In genomic region chr11:3164138-3164539, GRCh38 we compare ENCODE assay signal across 8 cellular contexts. TPM values are rescaled to one million over a fixed set of nuclear protein-coding genes. Genes with fewer than 3 reads are reported as not detected.
DNase-seq lines count a peak whose midpoint lies in the region; ATAC-seq, FAIRE-seq and TF ChIP-seq lines count a peak whose summit lies in the region.

No MANE protein-coding gene starts in this region.

- no peak for FAIRE-seq in small intestine (lab: Jason Lieb, UNC)

- H3K4me1 Mint-ChIP-seq in activated T-helper 2 cell treated with anti-CD3 and anti-CD28 coated beads, Interferon-gamma antibody, Interleukin-2, Interleukin-4, amounts not matched to agents 10 μg/mL and 5 μg/mL and 100 μg/mL, durations not matched to agents 14 hours and 24 hours and 36 hours (ENCODE audit: low read depth) = peaks cover 6% of the 10 kb centered on the region

- intact Hi-C loops in activated T-helper 2 cell treated with anti-CD3 and anti-CD28 coated beads, Interferon-gamma antibody, Interleukin-2, Interleukin-4, amounts not matched to agents 10 μg/mL and 5 μg/mL and 100 μg/mL, durations not matched to agents 14 hours and 24 hours and 36 hours (cut with micrococcal nuclease) = no loop called here

- no peak for ATAC-seq in GM18519 (IDR thresholded peaks at IDR 0.05; ENCODE audit: low FRiP score, unreplicated experiment)

- H3K4me3 Mint-ChIP-seq in activated T-helper 2 cell treated with anti-CD3 and anti-CD28 coated beads, Interferon-gamma antibody, Interleukin-2, Interleukin-4, amounts not matched to agents 10 μg/mL and 5 μg/mL and 100 μg/mL, durations not matched to agents 14 hours and 24 hours and 36 hours (ENCODE audit: low read depth) = peak overlapping the region; percentile 41

- no peaks in the 10 kb centered on the region for H3K9me3 ChIP-seq in hepatocyte (ENCODE audit: low read depth)
- no peaks in the 10 kb centered on the region for H3K9me3 ChIP-seq in small intestine (ENCODE audit: control insufficient read depth, low read depth)

- peaks cover 60% of the 10 kb centered on the region for H3K27me3 Mint-ChIP-seq in activated T-helper 2 cell treated with anti-CD3 and anti-CD28 coated beads, Interferon-gamma antibody, Interleukin-2, Interleukin-4, amounts not matched to agents 10 μg/mL and 5 μg/mL and 100 μg/mL, durations not matched to agents 14 hours and 24 hours and 36 hours (ENCODE audit: low read depth)

- H2AFZ ChIP-seq in hepatocyte = no peak overlapping the region

- H4K20me1 ChIP-seq in hepatocyte (ENCODE audit: insufficient read depth, poor library complexity, severe bottlenecking) = peaks cover 13% of the 10 kb centered on the region

- H3K9me3 Mint-ChIP-seq in activated T-helper 2 cell treated with anti-CD3 and anti-CD28 coated beads, Interferon-gamma antibody, Interleukin-2, Interleukin-4, amounts not matched to agents 10 μg/mL and 5 μg/mL and 100 μg/mL, durations not matched to agents 14 hours and 24 hours and 36 hours = no peaks in the 10 kb centered on the region

- H3K27ac ChIP-seq in HL-60 (replicated peaks) (peak overlapping the region; percentile 82), hepatocyte (no peak overlapping the region), small intestine (ENCODE audit: low read depth in 1 of 2, low read length in 1 of 2) (no peak overlapping the region)

- no peaks in the 10 kb centered on the region for H3K9me2 ChIP-seq in hepatocyte (replicated peaks; ENCODE audit: insufficient read depth)

- peak overlapping the region; percentile 94 for H3K4me2 ChIP-seq in hepatocyte

- H3K27me3 ChIP-seq in HL-60 (ENCODE audit: insufficient read depth, poor library complexity, severe bottlenecking) = no peaks in the 10 kb centered on the region
- H3K27me3 ChIP-seq in hepatocyte = peaks cover 25% of the 10 kb centered on the region
- peaks cover 0 to 6% of the 10 kb centered on the region in 2 donors for H3K27me3 ChIP-seq in small intestine (ENCODE audit: control insufficient read depth in 2 of 2, insufficient read depth in 2 of 2, low read length in 2 of 2)

- peak in 1 of 2 experiments; percentile 42 for DNase-seq in HL-60 (ENCODE audit: low read depth in 1 of 2, low spot score in 1 of 2)
- DNase-seq in activated T-helper 2 cell treated with anti-CD3 and anti-CD28 coated beads, Interferon-gamma antibody, Interleukin-2, Interleukin-4, amounts not matched to agents 10 μg/mL and 5 μg/mL and 100 μg/mL, durations not matched to agents 14 hours and 24 hours and 36 hours (ENCODE audit: low spot score) = no peak
- no peak for DNase-seq in hepatocyte (ENCODE audit: low spot score)
- DNase-seq in small intestine = no peak
- DNase-seq in T1000 (lab: John Stamatoyannopoulos, UW) = no peak
- no peak for DNase-seq in NCI-H1105 (lab: John Stamatoyannopoulos, UW)
- no peak for DNase-seq in KG1 (lab: John Stamatoyannopoulos, UW)

- H3K4me1 ChIP-seq in hepatocyte (ENCODE audit: insufficient read depth) = peaks cover 10% of the 10 kb centered on the region
- H3K4me1 ChIP-seq in small intestine (ENCODE audit: control insufficient read depth in 2 of 2, insufficient read depth in 1 of 2, low read depth in 1 of 2, low read length in 1 of 2) = peaks cover 0 to 3% of the 10 kb centered on the region in 2 donors

- peak overlapping the region; percentile 94 for H3K4me3 ChIP-seq in HL-60 (replicated peaks; ENCODE audit: insufficient read depth, low read length)
- peak overlapping the region; percentile 83 for H3K4me3 ChIP-seq in hepatocyte
- H3K4me3 ChIP-seq in small intestine (ENCODE audit: low read depth in 1 of 2, low read length in 2 of 2) = peak overlapping the region; percentile 54 to 70

- H3K79me2 ChIP-seq in hepatocyte = peaks cover 16% of the 10 kb centered on the region

- H3K27ac Mint-ChIP-seq in activated T-helper 2 cell treated with anti-CD3 and anti-CD28 coated beads, Interferon-gamma antibody, Interleukin-2, Interleukin-4, amounts not matched to agents 10 μg/mL and 5 μg/mL and 100 μg/mL, durations not matched to agents 14 hours and 24 hours and 36 hours = no peak overlapping the region

- no peaks in the 10 kb centered on the region for H3K36me3 ChIP-seq in hepatocyte (replicated peaks; ENCODE audit: insufficient read depth, low read depth)
- H3K36me3 ChIP-seq in small intestine (ENCODE audit: control insufficient read depth in 2 of 2, insufficient read depth in 2 of 2, low read length in 2 of 2) = no peaks in the 10 kb centered on the region

- H3K36me3 Mint-ChIP-seq in activated T-helper 2 cell treated with anti-CD3 and anti-CD28 coated beads, Interferon-gamma antibody, Interleukin-2, Interleukin-4, amounts not matched to agents 10 μg/mL and 5 μg/mL and 100 μg/mL, durations not matched to agents 14 hours and 24 hours and 36 hours (ENCODE audit: low read depth) = no peaks in the 10 kb centered on the region

- TF ChIP-seq CTCF in HL-60 (IDR thresholded peaks at IDR 0.05; ENCODE audit: insufficient read depth, low read length) (no peak), hepatocyte (IDR thresholded peaks at IDR 0.05; ENCODE audit: poor library complexity) (no peak)

- 10% methylated on average over 13 of the region's 13 CpGs for WGBS in hepatocyte (ENCODE audit: low lambda C conversion rate, missing lambda C conversion rate)
- 20 to 37% (median 32%) methylated on average over 12 to 13 of the region's 13 CpGs for WGBS in small intestine, 3 donors

RNA-seq across cellular contexts. Expression of gene OSBPL5, which starts 1.0 kb away (rescaled TPM):
- 2.3 and 2.4 TPM in 2 replicates for total RNA-seq in activated T-helper 2 cell treated with anti-CD3 and anti-CD28 coated beads, Interferon-gamma antibody, Interleukin-2, Interleukin-4, amounts not matched to agents 10 μg/mL and 5 μg/mL and 100 μg/mL, durations not matched to agents 14 hours and 24 hours and 36 hours
- 8.7 and 9.0 TPM in 2 replicates for total RNA-seq in hepatocyte
- 9.8 and 12.5 TPM in 2 replicates for polyA plus RNA-seq in hepatocyte
- polyA plus RNA-seq in small intestine = 10 to 100 TPM in 1 of 3 donors, 1 to 10 TPM in 2; 1.6 to 12.9 (median 3.0) TPM

RNA-seq across cellular contexts. Expression of gene MRGPRG, which starts 54.5 kb away (rescaled TPM):
- not detected in 2 replicates for total RNA-seq in activated T-helper 2 cell treated with anti-CD3 and anti-CD28 coated beads, Interferon-gamma antibody, Interleukin-2, Interleukin-4, amounts not matched to agents 10 μg/mL and 5 μg/mL and 100 μg/mL, durations not matched to agents 14 hours and 24 hours and 36 hours
- total RNA-seq in hepatocyte = not detected in 2 replicates
- polyA plus RNA-seq in hepatocyte (not detected in 2 replicates), small intestine (not detected)
